In genomic region chr6:3561745-3562144, GRCh38 we compare ENCODE assay signal across 9 cellular contexts.
DNase-seq lines count a peak whose midpoint lies in the region; ATAC-seq, FAIRE-seq and TF ChIP-seq lines count a peak whose summit lies in the region.
"Had no signal": no experiment of that assay in that cellular context is flagged by ENCODE, and none has a peak within 500 bp of the region (broad histone marks: within the 10 kb centered on the region; RNA-seq: fewer than 3 reads in every experiment).

No MANE protein-coding gene starts in this region.

- DNase-seq in HTR-8/SVneo (ENCODE audit: insufficient read length, low spot score), result peak; percentile 20
- DNase-seq in NCI-H460 (ENCODE audit: extremely low read depth, low read depth), result peak; percentile 26
- DNase-seq in dermis microvascular lymphatic vessel endothelial cell (ENCODE audit: low read depth in 2 of 2), result peak; percentile 80 to 98
- no peak for DNase-seq in osteocyte (ENCODE audit: extremely low spot score, unreplicated experiment)
- no peak for DNase-seq in effector CD8-positive, alpha-beta T cell (lab: John Stamatoyannopoulos, UW)
- DNase-seq: stimulated activated CD4-positive, alpha-beta T cell treated with anti-CD3 and anti-CD28 coated beads, Interleukin-4, amount 100 ng/mL, for 24 hours had no signal

- ATAC-seq in HG02885 (IDR thresholded peaks at IDR 0.05; ENCODE audit: poor library complexity, unreplicated experiment), result no peak
- no peak for ATAC-seq in HG03108 (IDR thresholded peaks at IDR 0.05; ENCODE audit: unreplicated experiment)
- ATAC-seq in GM19395 (IDR thresholded peaks at IDR 0.05; ENCODE audit: unreplicated experiment), result no peak

- H3K27ac Mint-ChIP-seq in osteocyte (ENCODE audit: unreplicated experiment), result peak overlapping the region; percentile 85

- H3K36me3 Mint-ChIP-seq in osteocyte (ENCODE audit: unreplicated experiment), result no peaks in the 10 kb centered on the region

- peak; percentile 16 for TF ChIP-seq CTCF in osteocyte (IDR thresholded peaks at IDR 0.05)

- no peak overlapping the region for H3K4me3 Mint-ChIP-seq in osteocyte (ENCODE audit: unreplicated experiment)

- H3K27me3 Mint-ChIP-seq in osteocyte (ENCODE audit: unreplicated experiment), result no peaks in the 10 kb centered on the region

- FAIRE-seq in HTR-8/SVneo (lab: Jason Lieb, UNC), result no peak

- H3K9me3 Mint-ChIP-seq in osteocyte (ENCODE audit: unreplicated experiment), result no peaks in the 10 kb centered on the region

- peaks cover 11% of the 10 kb centered on the region for H3K4me1 Mint-ChIP-seq in osteocyte (ENCODE audit: unreplicated experiment)

Comparison
In these comparisons a context has a peak if more than half of its experiments do, and no peak if none do; other contexts are left out.
1. DNase-seq: peak in HTR-8/SVneo (single experiment), NCI-H460 (single experiment) and dermis microvascular lymphatic vessel endothelial cell (2 of 2); none in osteocyte (single experiment) and effector CD8-positive, alpha-beta T cell (single experiment).